In genomic region chr1:202212787-202213186, GRCh38 we compare ENCODE assay signal across 16 cellular contexts. TPM values are rescaled to one million over a fixed set of nuclear protein-coding genes. Genes with fewer than 3 reads are reported as not detected.
A peak's percentile ranks its signal among the peaks of the same experiment; 100 is the strongest.
DNase-seq lines count a peak whose midpoint lies in the region; ATAC-seq, FAIRE-seq and TF ChIP-seq lines count a peak whose summit lies in the region.
"Had no signal": no experiment of that assay in that cellular context is flagged by ENCODE, and none has a peak within 500 bp of the region (broad histone marks: within the 10 kb centered on the region; RNA-seq: fewer than 3 reads in every experiment).

No MANE protein-coding gene starts in this region.

- intact Hi-C loops in breast epithelium (cut with DNase I; ENCODE audit: low total_unique reads) = no loop called here

- H3K9ac ChIP-seq in Loucy (ENCODE audit: low read depth, low read length, poor library complexity, severe bottlenecking) = no peak overlapping the region
- H3K9ac ChIP-seq: BLaER1 treated with 17β-estradiol and CSF1 and Interleukin-3, amounts not matched to agents 10 nM and 100 nM; GM23248 had no signal

- TF ChIP-seq EP300 in A549 (IDR thresholded peaks at IDR 0.05) = no peak

- peaks cover 5% of the 10 kb centered on the region for H3K36me3 Mint-ChIP-seq in central memory CD8-positive, alpha-beta T cell (ENCODE audit: insufficient read depth)
- H3K36me3 Mint-ChIP-seq in stimulated activated effector memory CD8-positive, alpha-beta T cell treated with anti-CD3 and anti-CD28 coated beads, Interleukin-12 subunit alpha, Interleukin-12 subunit beta, amount 100 ng/mL, for 72 hours = no peaks in the 10 kb centered on the region
- H3K36me3 Mint-ChIP-seq: IgD-negative memory B cell had no signal

- CTCF ChIA-PET in A549 (lab: Yijun Ruan, JAX) = interaction anchor here (0.6 to 6.5 kb wide), 10 partner anchors 9 to 103 kb away, joined by 3 to 42 read pairs (median 16); partner anchors contain the start of gene LGR6

- DNase-seq in A549 (ENCODE audit: low read depth in 1 of 2, low spot score in 1 of 2) (no peak), breast epithelium (ENCODE audit: low spot score in 2 of 2) (no peak), amygdala (lab: John Stamatoyannopoulos, UW) (no peak), cerebellar cortex (ENCODE audit: low spot score) (no peak)
- no peak for DNase-seq in central memory CD8-positive, alpha-beta T cell (ENCODE audit: low spot score in 2 of 2)
- DNase-seq in stimulated activated effector memory CD8-positive, alpha-beta T cell treated with anti-CD3 and anti-CD28 coated beads, Interleukin-12 subunit alpha, Interleukin-12 subunit beta, amount 100 ng/mL, for 72 hours (ENCODE audit: low spot score in 2 of 2) = no peak
- DNase-seq: CD4-positive, CD25-positive, alpha-beta regulatory T cell; DMS79; GM23248 had no signal

- no peaks in the 10 kb centered on the region for H4K20me1 ChIP-seq in Loucy (ENCODE audit: insufficient read depth, low read length, poor library complexity, severe bottlenecking)

- H2AFZ ChIP-seq in Loucy (ENCODE audit: low read length) = peak overlapping the region; percentile 20; the same call in 1 of the 2 replicates
- H2AFZ ChIP-seq: GM23248 had no signal

- H3K4me3 ChIP-seq in A549 (no peak overlapping the region), Loucy (ENCODE audit: low read length, poor library complexity, severe bottlenecking) (no peak overlapping the region), breast epithelium (no peak overlapping the region)
- H3K4me3 ChIP-seq: BLaER1 treated with 17β-estradiol and CSF1 and Interleukin-3, amounts not matched to agents 10 nM and 100 nM; GM12878; GM23248 had no signal

- TF ChIP-seq POLR2A in A549 (IDR thresholded peaks at IDR 0.05; ENCODE audit: low read length) (no peak), breast epithelium (IDR thresholded peaks at IDR 0.05) (no peak)

- POLR2A ChIA-PET in A549 (lab: Yijun Ruan, JAX) = no interaction called here

- H3K27me3 Mint-ChIP-seq in central memory CD8-positive, alpha-beta T cell = peaks cover 24% of the 10 kb centered on the region

- no peak overlapping the region for H3K27ac Mint-ChIP-seq in central memory CD8-positive, alpha-beta T cell (ENCODE audit: low read depth)
- H3K27ac Mint-ChIP-seq in stimulated activated effector memory CD8-positive, alpha-beta T cell treated with anti-CD3 and anti-CD28 coated beads, Interleukin-12 subunit alpha, Interleukin-12 subunit beta, amount 100 ng/mL, for 72 hours = no peak overlapping the region

- H3K4me1 Mint-ChIP-seq in central memory CD8-positive, alpha-beta T cell = peaks cover 50% of the 10 kb centered on the region
- H3K4me1 Mint-ChIP-seq in stimulated activated effector memory CD8-positive, alpha-beta T cell treated with anti-CD3 and anti-CD28 coated beads, Interleukin-12 subunit alpha, Interleukin-12 subunit beta, amount 100 ng/mL, for 72 hours = peaks cover 15% of the 10 kb centered on the region

- TF ChIP-seq RAD21 in A549 (conservative IDR thresholded peaks at IDR 0.05 in 1 of 2, IDR thresholded peaks at IDR 0.05 in 1 of 2) = no peak

- H3K9me3 ChIP-seq in A549 (no peaks in the 10 kb centered on the region), Loucy (ENCODE audit: insufficient read depth, low read depth, low read length) (no peaks in the 10 kb centered on the region), breast epithelium (no peaks in the 10 kb centered on the region)
- H3K9me3 ChIP-seq: BLaER1 treated with 17β-estradiol and CSF1 and Interleukin-3, amounts not matched to agents 10 nM and 100 nM had no signal

- H3K27ac ChIP-seq in A549 = 0 out of 6 replicates have a peak overlapping the region, but pooled peaks of 1 of the 2 experiments have one; percentile 4
- no peak overlapping the region for H3K27ac ChIP-seq in breast epithelium
- H3K27ac ChIP-seq: BLaER1 treated with 17β-estradiol and CSF1 and Interleukin-3, amounts not matched to agents 10 nM and 100 nM; GM23248 had no signal

- H3K36me3 ChIP-seq in Loucy (ENCODE audit: insufficient read depth, low read length) = no peaks in the 10 kb centered on the region
- H3K36me3 ChIP-seq in breast epithelium = no peaks in the 10 kb centered on the region
- H3K36me3 ChIP-seq: BLaER1 treated with 17β-estradiol and CSF1 and Interleukin-3, amounts not matched to agents 10 nM and 100 nM had no signal

- no peaks in the 10 kb centered on the region for H3K9me3 Mint-ChIP-seq in central memory CD8-positive, alpha-beta T cell
- no peaks in the 10 kb centered on the region for H3K9me3 Mint-ChIP-seq in stimulated activated effector memory CD8-positive, alpha-beta T cell treated with anti-CD3 and anti-CD28 coated beads, Interleukin-12 subunit alpha, Interleukin-12 subunit beta, amount 100 ng/mL, for 72 hours

- H3K4me3 Mint-ChIP-seq in central memory CD8-positive, alpha-beta T cell = peak overlapping the region; percentile 76
- H3K4me3 Mint-ChIP-seq in stimulated activated effector memory CD8-positive, alpha-beta T cell treated with anti-CD3 and anti-CD28 coated beads, Interleukin-12 subunit alpha, Interleukin-12 subunit beta, amount 100 ng/mL, for 72 hours = peak overlapping the region; percentile 63
- H3K4me3 Mint-ChIP-seq: CD4-positive, CD25-positive, alpha-beta regulatory T cell had no signal

- WGBS in A549 (ENCODE audit: missing lambda C conversion rate) = 23% methylated on average over 1 of the region's 1 CpG

- H3K4me2 ChIP-seq in A549 (no peak overlapping the region), Loucy (ENCODE audit: low read depth, low read length, poor library complexity, severe bottlenecking) (no peak overlapping the region)

- no peak for ATAC-seq in A549
- ATAC-seq in central memory CD8-positive, alpha-beta T cell (replicated peaks; ENCODE audit: extremely low read depth, poor library complexity, severe bottlenecking) = no peak
- no peak for ATAC-seq in stimulated activated effector memory CD8-positive, alpha-beta T cell treated with anti-CD3 and anti-CD28 coated beads, Interleukin-12 subunit alpha, Interleukin-12 subunit beta, amount 100 ng/mL, for 72 hours

- no peak for FAIRE-seq in A549 (lab: Jason Lieb, UNC)
- FAIRE-seq: GM12878, GM18507 had no signal

- no peaks in the 10 kb centered on the region for H3F3A ChIP-seq in Loucy (ENCODE audit: low read depth)

- no peaks in the 10 kb centered on the region for H3K79me2 ChIP-seq in Loucy (ENCODE audit: insufficient read depth, low read length)

- H3K9me2 ChIP-seq in Loucy (replicated peaks; ENCODE audit: low read depth, low read length) = no peaks in the 10 kb centered on the region

- no peaks in the 10 kb centered on the region for H3K27me3 ChIP-seq in Loucy (ENCODE audit: insufficient read depth, low read length, poor library complexity, severe bottlenecking)
- H3K27me3 ChIP-seq in breast epithelium = peaks cover 0 to 4% of the 10 kb centered on the region in 2 donors

- H3K4me1 ChIP-seq in A549 (peaks cover 22% of the 10 kb centered on the region), Loucy (ENCODE audit: insufficient read depth, low read length, poor library complexity, severe bottlenecking) (no peaks in the 10 kb centered on the region), breast epithelium (no peaks in the 10 kb centered on the region)

- TF ChIP-seq CTCF in A549 (IDR thresholded peaks at IDR 0.05) = no peak
- TF ChIP-seq CTCF in Loucy (conservative IDR thresholded peaks at IDR 0.05; ENCODE audit: low read length) = no peak
- no peak for TF ChIP-seq CTCF in breast epithelium (IDR thresholded peaks at IDR 0.05)

TF ChIP-seq in A549, 52 proteins besides CTCF, POLR2A, EP300 and RAD21:
- peak; percentile 4 for TF ChIP-seq ZFP36 (IDR thresholded peaks at IDR 0.05; ENCODE audit: borderline replicate concordance, partially characterized antibody)
- no peak for TF ChIP-seq POLR2AphosphoS2 (conservative IDR thresholded peaks at IDR 0.05; ENCODE audit: low read length)
- no peak for TF ChIP-seq EHF (CRISPR knock-in tag; IDR thresholded peaks at IDR 0.05)
TF ChIP-seq in A549: peak in this region for 1.

RNA-seq across cellular contexts. Expression of gene LGR6, which starts 19.2 kb away (rescaled TPM):
- polyA plus RNA-seq in A549 (2011; rRNA removed) (0.84 and 1.3 TPM in 2 replicates), A549 (2017; fragmentation: RNase III; extraction: RNeasy Plus Mini Kit Qiagen cat#74134 plus additional on column Dnase treatment) (0.60 to 1.3 TPM (median 1.1 TPM) in 3 replicates)
- polyA plus RNA-seq in A549 (2012; cell fraction: cytosol; rRNA removed) = 0.15 and 0.19 TPM in 2 replicates
- 0.61 and 0.73 TPM in 2 replicates for polyA plus RNA-seq in A549 (2012; cell fraction: nucleus; rRNA removed)
- polyA minus RNA-seq in A549 (2011; rRNA and poly(A)+ RNA removed) = 3.1 and 4.3 TPM in 2 replicates
- 10 to 100 TPM in 1 of 3 donors, 1 to 10 TPM in 1, not detected in 1; 2.6 to 11.3 TPM for total RNA-seq in breast epithelium
- total RNA-seq: G401, GM12878, GM23248, HT1080 had no signal
- polyA plus RNA-seq: GM12878, GM23248, IgD-negative memory B cell had no signal

RNA-seq across cellular contexts. Expression of gene PTPN7, which starts 52.4 kb away (rescaled TPM):
- polyA plus RNA-seq in A549 (2011; rRNA removed) (0.08 TPM in 1 of 2 replicates, not detected in the other), A549 (2017; fragmentation: RNase III; extraction: RNeasy Plus Mini Kit Qiagen cat#74134 plus additional on column Dnase treatment) (not detected in 3 replicates)
- 0.03 and 0.07 TPM in 2 replicates for polyA plus RNA-seq in A549 (2012; cell fraction: cytosol; rRNA removed)
- polyA plus RNA-seq in A549 (2012; cell fraction: nucleus; rRNA removed) = 0.06 TPM in 1 of 2 replicates, not detected in the other
- not detected in 2 replicates for polyA minus RNA-seq in A549 (2011; rRNA and poly(A)+ RNA removed)
- total RNA-seq in breast epithelium = 1 to 10 TPM; 1.4 to 4.2 (median 2.9) TPM
- total RNA-seq: G401, GM23248, HT1080 had no signal
- polyA plus RNA-seq: GM23248 had no signal
